ENCODE assay signal across 14 cellular contexts in genomic region chr12:32261638-32262037, GRCh38.
DNase-seq lines count a peak whose midpoint lies in the region; ATAC-seq, FAIRE-seq and TF ChIP-seq lines count a peak whose summit lies in the region.
"Had no signal": no experiment of that assay in that cellular context is flagged by ENCODE, and none has a peak within 500 bp of the region (broad histone marks: within the 10 kb centered on the region; RNA-seq: fewer than 3 reads in every experiment).

No MANE protein-coding gene starts in this region.

- no peaks in the 10 kb centered on the region for H3K27me3 ChIP-seq in Panc1 (ENCODE audit: control insufficient read depth, insufficient read depth, low read length)
- H3K27me3 ChIP-seq: colonic mucosa had no signal

- peaks cover 27% of the 10 kb centered on the region for H3K27me3 Mint-ChIP-seq in glutamatergic neuron (ENCODE audit: unreplicated experiment)

- no TSS peak for BruUV-seq in Panc1 (replicated peaks; lab: Mats Ljungman, UMichigan)

- H3K36me3 Mint-ChIP-seq in glutamatergic neuron (ENCODE audit: unreplicated experiment) = peaks cover 11% of the 10 kb centered on the region

- peaks cover 46% of the 10 kb centered on the region for H3K4me1 Mint-ChIP-seq in glutamatergic neuron (ENCODE audit: low read depth, unreplicated experiment)

- H3K4me1 ChIP-seq in Panc1 (ENCODE audit: control insufficient read depth, insufficient read depth, low read length) = no peaks in the 10 kb centered on the region
- no peaks in the 10 kb centered on the region for H3K4me1 ChIP-seq in kidney (ENCODE audit: control insufficient read depth in 1 of 2, insufficient read depth in 1 of 2, low read depth in 1 of 2, low read length in 2 of 2)
- H3K4me1 ChIP-seq: colonic mucosa had no signal

- CTCF ChIA-PET in Panc1 (lab: Charles Lee) = no interaction called here

- H3K4me3 ChIP-seq in Panc1 (ENCODE audit: low read depth in 2 of 2, low read length in 2 of 2) = no peak overlapping the region
- no peak overlapping the region for H3K4me3 ChIP-seq in kidney (ENCODE audit: low read length in 2 of 2)
- H3K4me3 ChIP-seq: colonic mucosa, thoracic aorta had no signal

- no peak for ATAC-seq in Panc1

- peak overlapping the region; percentile 35 for H3K4me3 Mint-ChIP-seq in glutamatergic neuron (ENCODE audit: unreplicated experiment)

- POLR2A ChIA-PET in Panc1 (lab: Charles Lee) = no interaction called here

- peak overlapping the region; percentile 67 for H3K27ac Mint-ChIP-seq in glutamatergic neuron (ENCODE audit: unreplicated experiment)
- H3K27ac Mint-ChIP-seq: activated T-helper 2 cell treated with anti-CD3 and anti-CD28 coated beads, Interferon-gamma antibody, Interleukin-2, Interleukin-4, amounts not matched to agents 10 μg/mL and 5 μg/mL and 100 μg/mL, durations not matched to agents 14 hours and 24 hours and 36 hours had no signal

- TF ChIP-seq CTCF in GM12874 (IDR thresholded peaks at IDR 0.05; ENCODE audit: insufficient read depth, low read depth, low read length) = peak; percentile 32; the same call in 1 of the 2 replicates
- peak; percentile 22; the same call in 1 of the 2 replicates for TF ChIP-seq CTCF in Panc1 (IDR thresholded peaks at IDR 0.05)
- TF ChIP-seq CTCF in glutamatergic neuron (IDR thresholded peaks at IDR 0.05; ENCODE audit: partially characterized antibody, unreplicated experiment) = no peak
- TF ChIP-seq CTCF in kidney (IDR thresholded peaks at IDR 0.05; ENCODE audit: borderline replicate concordance, extremely low read depth, insufficient read depth) = no peak

- intact Hi-C loops in Panc1 (cut with micrococcal nuclease; ENCODE audit: unreplicated experiment) (no loop called here), kidney (cut with DNase I) (no loop called here)

- DNase-seq in D341Med (ENCODE audit: low spot score) = peak; percentile 55
- no peak for DNase-seq in Panc1 (ENCODE audit: low read depth, low spot score)
- DNase-seq in glutamatergic neuron = no peak
- DNase-seq in kidney = no peak
- DNase-seq in CD1c-positive myeloid dendritic cell (ENCODE audit: extremely low spot score) = no peak
- DNase-seq in activated effector memory CD4-positive, alpha-beta T cell treated with Interleukin-2 at 50 U/mL for 16 hours = no peak
- DNase-seq: colonic mucosa, EL, NCI-H1105 had no signal

- H3K9me3 ChIP-seq in Panc1 (ENCODE audit: control insufficient read depth, insufficient read depth, low read depth, low read length) (no peaks in the 10 kb centered on the region), kidney (ENCODE audit: control insufficient read depth in 1 of 2, low read length in 2 of 2) (peaks cover 2 to 3% of the 10 kb centered on the region in 2 donors)
- H3K9me3 ChIP-seq: colonic mucosa, thoracic aorta had no signal

- H3K27ac ChIP-seq in Panc1 (ENCODE audit: low read length) (no peak overlapping the region), kidney (ENCODE audit: low read depth in 2 of 2, low read length in 2 of 2) (no peak overlapping the region)
- H3K27ac ChIP-seq: colonic mucosa, thoracic aorta had no signal

- in situ Hi-C loops in Panc1 (cut with HindIII; ENCODE audit: low pct_unique_long_range_greater_than_20kb, low sequenced_read_pairs) = no loop called here

- H3K9ac ChIP-seq in kidney (ENCODE audit: low read length in 2 of 2) = no peak overlapping the region

- H3K9me3 Mint-ChIP-seq in glutamatergic neuron (ENCODE audit: unreplicated experiment) = peaks cover 28% of the 10 kb centered on the region

- H3K36me3 ChIP-seq in Panc1 (ENCODE audit: control insufficient read depth, insufficient read depth, low read length) (no peaks in the 10 kb centered on the region), kidney (ENCODE audit: control insufficient read depth in 1 of 2, insufficient read depth in 2 of 2, low read length in 2 of 2) (no peaks in the 10 kb centered on the region)
- H3K36me3 ChIP-seq: colonic mucosa, thoracic aorta had no signal

- FAIRE-seq in kidney (lab: Jason Lieb, UNC) = no peak
- FAIRE-seq: frontal cortex, TTC549 had no signal

Comparison
In these comparisons a context has a peak if more than half of its experiments do, and no peak if none do; other contexts are left out.
1. CTCF ChIP-seq: peak in GM12874 (single experiment) and Panc1 (single experiment); none in glutamatergic neuron (single experiment) and kidney (single experiment).